In the genomic region with DNA sequence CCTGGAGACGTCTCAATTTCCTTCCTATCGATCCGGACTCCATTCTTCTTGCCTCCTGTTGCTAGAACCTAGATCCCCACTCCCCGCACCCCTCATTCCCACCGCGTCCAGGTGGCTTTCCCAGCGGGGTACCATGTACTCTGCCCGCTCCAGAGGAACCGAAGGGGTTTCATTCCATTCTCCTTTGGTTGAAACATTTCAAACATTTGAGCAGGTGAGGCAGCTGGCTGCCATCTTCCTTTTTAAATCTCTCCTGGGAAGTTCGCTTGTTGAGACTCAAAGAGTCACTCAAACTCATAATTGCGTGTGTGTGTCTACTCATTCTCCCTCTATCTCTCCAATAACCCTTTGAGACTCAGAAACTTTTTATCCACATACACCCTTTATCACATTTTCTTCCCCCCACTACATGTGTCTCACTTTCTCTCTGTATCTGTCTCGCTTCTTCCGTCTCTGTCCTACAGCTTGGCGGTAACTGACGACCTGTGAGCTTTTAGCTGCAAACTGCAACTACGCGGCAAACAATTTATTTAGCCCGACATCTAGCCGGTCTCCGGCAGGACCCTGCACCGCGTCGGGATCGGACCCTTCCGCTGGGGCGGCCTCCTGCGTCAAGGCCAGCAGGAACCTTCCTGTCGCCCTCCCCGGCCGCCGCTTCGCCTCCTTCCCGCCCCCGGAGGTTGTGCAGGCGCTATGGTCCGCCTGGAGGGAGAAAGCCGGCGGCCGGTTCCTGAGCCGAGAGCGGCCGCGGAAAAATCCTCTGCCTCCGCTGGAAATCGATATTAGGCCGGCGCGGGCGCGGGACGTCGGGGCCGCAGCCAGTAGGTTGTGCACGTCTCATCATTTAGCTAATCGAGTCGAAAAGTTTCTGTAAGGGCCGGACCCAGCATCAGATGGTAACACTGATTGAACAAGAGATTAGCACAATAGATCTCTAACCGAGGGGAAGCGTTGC, we compare ENCODE assay signal across 15 cellular contexts. TPM values are rescaled to one million over a fixed set of nuclear protein-coding genes. Genes with fewer than 3 reads are reported as not detected.
DNase-seq lines count a peak whose midpoint lies in the region; ATAC-seq, FAIRE-seq and TF ChIP-seq lines count a peak whose summit lies in the region.
"Had no signal": no experiment of that assay in that cellular context is flagged by ENCODE, and none has a peak within 500 bp of the region (broad histone marks: within the 10 kb centered on the region; RNA-seq: fewer than 3 reads in every experiment).

No MANE protein-coding gene starts in this region.

- DNase-seq in activated CD8-positive, alpha-beta memory T cell treated with anti-CD3 and anti-CD28 coated beads, Interleukin-2, amount 10 ng/mL, durations not matched to agents 7 days and 5 days: no peak
- no peak for DNase-seq in activated CD8-positive, alpha-beta memory T cell treated with anti-CD3 and anti-CD28 coated beads, Interleukin-2, amount 50 U/mL, for 4 hours
- DNase-seq in activated B cell treated with CpG ODN at 0.5 μM for 24 hours (peak; percentile 16), hepatocyte (ENCODE audit: low spot score) (no peak), retina (peak; percentile 79), GM12891 (ENCODE audit: insufficient read length, low spot score) (no peak)
- DNase-seq: GF-D8, left colon, NCI-H146, NCI-H748 treated with DMSO at 0.1 percent for 48 hours, SJCRH30 had no signal

- no peak for TF ChIP-seq POLR2A in GM12891 (IDR thresholded peaks at IDR 0.05; ENCODE audit: low read depth, low read length)

- peaks cover 3% of the 10 kb centered on the region for H3K9me3 Mint-ChIP-seq in activated CD8-positive, alpha-beta memory T cell treated with anti-CD3 and anti-CD28 coated beads, Interleukin-2, amount 10 ng/mL, durations not matched to agents 7 days and 5 days (ENCODE audit: low read depth)
- peaks cover 5% of the 10 kb centered on the region for H3K9me3 Mint-ChIP-seq in activated B cell treated with CpG ODN at 0.5 μM for 24 hours

- peaks cover 5% of the 10 kb centered on the region for H3K36me3 Mint-ChIP-seq in activated CD8-positive, alpha-beta memory T cell treated with anti-CD3 and anti-CD28 coated beads, Interleukin-2, amount 10 ng/mL, durations not matched to agents 7 days and 5 days
- H3K36me3 Mint-ChIP-seq in activated B cell treated with CpG ODN at 0.5 μM for 24 hours (ENCODE audit: low read depth): peaks cover 7% of the 10 kb centered on the region

- 6% methylated on average over 59 of the region's 59 CpGs for WGBS in hepatocyte (ENCODE audit: low lambda C conversion rate, missing lambda C conversion rate)

- CTCF ChIA-PET in activated CD8-positive, alpha-beta memory T cell treated with anti-CD3 and anti-CD28 coated beads, Interleukin-2, amount 10 ng/mL, durations not matched to agents 7 days and 5 days (lab: Charles Lee): no interaction called here
- CTCF ChIA-PET in activated B cell treated with CpG ODN at 0.5 μM for 24 hours (lab: Charles Lee): no interaction called here

- H3K4me1 Mint-ChIP-seq in activated CD8-positive, alpha-beta memory T cell treated with anti-CD3 and anti-CD28 coated beads, Interleukin-2, amount 10 ng/mL, durations not matched to agents 7 days and 5 days: peaks cover 30% of the 10 kb centered on the region
- H3K4me1 Mint-ChIP-seq in activated B cell treated with CpG ODN at 0.5 μM for 24 hours: peaks cover 28% of the 10 kb centered on the region

- peak overlapping the region; percentile 39 for H2AFZ ChIP-seq in hepatocyte

- H3K27me3 Mint-ChIP-seq in activated CD8-positive, alpha-beta memory T cell treated with anti-CD3 and anti-CD28 coated beads, Interleukin-2, amount 10 ng/mL, durations not matched to agents 7 days and 5 days: peaks cover 69% of the 10 kb centered on the region
- H3K27me3 Mint-ChIP-seq in activated B cell treated with CpG ODN at 0.5 μM for 24 hours: peaks cover 57% of the 10 kb centered on the region

- H3K4me2 ChIP-seq in hepatocyte: peak overlapping the region; percentile 35

- no peak for FAIRE-seq in GM12891 (lab: Jason Lieb, UNC)
- FAIRE-seq: bronchial epithelial cell had no signal

- H3K27ac Mint-ChIP-seq in activated CD8-positive, alpha-beta memory T cell treated with anti-CD3 and anti-CD28 coated beads, Interleukin-2, amount 10 ng/mL, durations not matched to agents 7 days and 5 days: peak overlapping the region; percentile 68
- peak overlapping the region; percentile 65 for H3K27ac Mint-ChIP-seq in activated B cell treated with CpG ODN at 0.5 μM for 24 hours

- TF ChIP-seq CTCF in activated B cell treated with CpG ODN at 0.5 μM for 24 hours (IDR thresholded peaks at IDR 0.05): no peak
- no peak for TF ChIP-seq CTCF in hepatocyte (IDR thresholded peaks at IDR 0.05; ENCODE audit: poor library complexity)

- POLR2A ChIA-PET in activated B cell treated with CpG ODN at 0.5 μM for 24 hours (lab: Charles Lee): interaction anchor here (0.6 kb wide), 1 partner anchor 11 kb away, joined by 3 read pairs; no protein-coding TSS in a partner anchor

- no peaks in the 10 kb centered on the region for H3K79me2 ChIP-seq in hepatocyte

- H3K36me3 ChIP-seq in hepatocyte (replicated peaks; ENCODE audit: insufficient read depth, low read depth): no peaks in the 10 kb centered on the region
- H3K36me3 ChIP-seq: SJCRH30 had no signal

- no peak overlapping the region for H3K27ac ChIP-seq in hepatocyte
- H3K27ac ChIP-seq: SJCRH30 had no signal

- H3K9me2 ChIP-seq in hepatocyte (replicated peaks; ENCODE audit: insufficient read depth): no peaks in the 10 kb centered on the region

- peaks cover 98% of the 10 kb centered on the region for H3K27me3 ChIP-seq in hepatocyte
- H3K27me3 ChIP-seq: SJCRH30 had no signal

- H3K4me3 Mint-ChIP-seq in activated CD8-positive, alpha-beta memory T cell treated with anti-CD3 and anti-CD28 coated beads, Interleukin-2, amount 10 ng/mL, durations not matched to agents 7 days and 5 days: peak overlapping the region; percentile 45
- peak overlapping the region; percentile 11 for H3K4me3 Mint-ChIP-seq in activated B cell treated with CpG ODN at 0.5 μM for 24 hours

- intact Hi-C loops in activated B cell treated with CpG ODN at 0.5 μM for 24 hours (cut with micrococcal nuclease): loop anchor here (5.0 kb wide), 1 partner anchor 203 kb away; a partner anchor contains a TSS

- no peak for ATAC-seq in activated CD8-positive, alpha-beta memory T cell treated with anti-CD3 and anti-CD28 coated beads, Interleukin-2, amount 10 ng/mL, durations not matched to agents 7 days and 5 days
- ATAC-seq in activated B cell treated with CpG ODN at 0.5 μM for 24 hours (ENCODE audit: low read depth) (no peak), HG03280 (IDR thresholded peaks at IDR 0.05; ENCODE audit: unreplicated experiment) (no peak), HG03025 (IDR thresholded peaks at IDR 0.05; ENCODE audit: low FRiP score, unreplicated experiment) (no peak)
- ATAC-seq: left colon had no signal

- H3K4me1 ChIP-seq in hepatocyte (ENCODE audit: insufficient read depth): peaks cover 22% of the 10 kb centered on the region
- H3K4me1 ChIP-seq: SJCRH30 had no signal

- no peaks in the 10 kb centered on the region for H4K20me1 ChIP-seq in hepatocyte (ENCODE audit: insufficient read depth, poor library complexity, severe bottlenecking)

- no peak overlapping the region for H3K4me3 ChIP-seq in hepatocyte
- H3K4me3 ChIP-seq: SJCRH30 had no signal

- H3K9me3 ChIP-seq in hepatocyte (ENCODE audit: low read depth): no peaks in the 10 kb centered on the region
- H3K9me3 ChIP-seq: SJCRH30 had no signal

TF ChIP-seq in GM12891, 5 proteins besides CTCF, POLR2A, EP300 and RAD21:
- TF ChIP-seq TAF1 (IDR thresholded peaks at IDR 0.05; ENCODE audit: low read depth, low read length): no peak
- TF ChIP-seq SPI1 (IDR thresholded peaks at IDR 0.05; ENCODE audit: low read depth, low read length): no peak
- TF ChIP-seq PAX5 (IDR thresholded peaks at IDR 0.05; ENCODE audit: insufficient read depth, low read length, severe bottlenecking): no peak
- TF ChIP-seq POU2F2 (IDR thresholded peaks at IDR 0.05; ENCODE audit: low read depth, low read length): no peak

RNA-seq across cellular contexts. Expression of a gene that starts 3.0 kb away (rescaled TPM):
- not detected for total RNA-seq in activated CD8-positive, alpha-beta memory T cell treated with anti-CD3 and anti-CD28 coated beads, Interleukin-2, amount 10 ng/mL, durations not matched to agents 7 days and 5 days
- total RNA-seq in activated B cell treated with CpG ODN at 0.5 μM for 24 hours (not detected in 2 replicates), hepatocyte (not detected in 2 replicates)
- polyA plus RNA-seq in hepatocyte: not detected in 2 replicates
- polyA plus RNA-seq in GM12891 (2012; ENCODE audit: low read depth, missing spikeins): not detected
- total RNA-seq: bronchial epithelial cell, temporal lobe had no signal

RNA-seq across cellular contexts. Expression of a gene that starts 48.1 kb away (rescaled TPM):
- total RNA-seq in activated CD8-positive, alpha-beta memory T cell treated with anti-CD3 and anti-CD28 coated beads, Interleukin-2, amount 10 ng/mL, durations not matched to agents 7 days and 5 days: 10 to 100 TPM; 23.0 to 24.0 TPM
- total RNA-seq in activated B cell treated with CpG ODN at 0.5 μM for 24 hours (20.0 and 21.5 TPM in 2 replicates), hepatocyte (20.7 and 21.8 TPM in 2 replicates)
- polyA plus RNA-seq in hepatocyte: 12.4 and 18.3 TPM in 2 replicates
- 7.6 TPM for polyA plus RNA-seq in GM12891 (2012; ENCODE audit: low read depth, missing spikeins)

Comparison
In these comparisons a context has a peak if more than half of its experiments do, and no peak if none do; other contexts are left out.
1. DNase-seq: peak in activated B cell treated with CpG ODN at 0.5 μM for 24 hours (single experiment) and retina (single experiment); none in activated CD8-positive, alpha-beta memory T cell treated with anti-CD3 and anti-CD28 coated beads, Interleukin-2, amount 10 ng/mL, durations not matched to agents 7 days and 5 days (single experiment), activated CD8-positive, alpha-beta memory T cell treated with anti-CD3 and anti-CD28 coated beads, Interleukin-2, amount 50 U/mL, for 4 hours (single experiment), hepatocyte (single experiment) and GM12891 (single experiment).